In the genomic region with DNA sequence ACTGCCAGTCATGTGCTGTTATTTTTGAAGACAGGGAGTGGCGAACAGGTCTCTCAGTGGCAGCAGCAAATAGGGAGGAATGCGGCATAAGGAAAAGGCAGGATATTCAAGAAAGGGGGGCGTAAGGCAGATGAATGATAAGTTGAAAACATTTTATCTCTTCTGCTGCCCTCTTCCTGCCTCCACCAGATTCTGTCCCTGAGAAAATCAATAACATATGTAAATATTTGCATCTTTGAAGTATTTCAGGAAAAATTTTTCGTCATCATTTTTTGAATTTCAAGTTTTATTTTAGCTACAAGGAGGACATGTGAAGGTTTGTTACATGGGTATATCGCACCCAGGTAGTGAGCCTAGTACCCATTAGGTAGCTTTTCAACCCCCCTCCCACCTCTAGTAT, we compare ENCODE assay signal across 21 cellular contexts.
"Had no signal": no experiment of that assay in that cellular context is flagged by ENCODE, and none has a peak within 500 bp of the region (broad histone marks: within the 10 kb centered on the region; RNA-seq: fewer than 3 reads in every experiment).

No MANE protein-coding gene starts in this region.

- H3K4me3 ChIP-seq: coronary artery, dorsolateral prefrontal cortex, esophagus muscularis mucosa, gastroesophageal sphincter, heart left ventricle, left lung, lower lobe of right lung had no signal

- FAIRE-seq: colon, endothelial cell of umbilical vein, frontal cortex, islet of Langerhans, keratinocyte had no signal

- H3K9me3 ChIP-seq: lower lobe of right lung had no signal

- H3K27me3 ChIP-seq: esophagus muscularis mucosa, foreskin keratinocyte, gastroesophageal sphincter had no signal

- ATAC-seq: foreskin keratinocyte, gastroesophageal sphincter, heart left ventricle, left cardiac atrium, left lung, left ventricle myocardium superior, lower lobe of right lung had no signal

- H3K27ac ChIP-seq: coronary artery, dorsolateral prefrontal cortex, esophagus muscularis mucosa, foreskin keratinocyte, gastroesophageal sphincter, heart left ventricle, left lung, lower lobe of right lung had no signal

- H3K36me3 ChIP-seq: esophagus muscularis mucosa, gastroesophageal sphincter, heart left ventricle, left lung, lower lobe of right lung had no signal

- DNase-seq: dermis blood vessel endothelial cell; dorsolateral prefrontal cortex; effector CD4-positive, alpha-beta T cell; effector memory CD4-positive, alpha-beta T cell; foreskin keratinocyte; heart left ventricle; hippocampal formation; left cardiac atrium; left lung; left ventricle myocardium superior; lower lobe of right lung; mesenchymal stem cell; midbrain had no signal
